ENCODE assay signal across 22 cellular contexts in genomic region chr4:8141935-8142334, GRCh38. TPM values are rescaled to one million over a fixed set of nuclear protein-coding genes. Genes with fewer than 3 reads are reported as not detected.
DNase-seq lines count a peak whose midpoint lies in the region; ATAC-seq and TF ChIP-seq lines count a peak whose summit lies in the region.
"Had no signal": no experiment of that assay in that cellular context is flagged by ENCODE, and none has a peak within 500 bp of the region (broad histone marks: within the 10 kb centered on the region; RNA-seq: fewer than 3 reads in every experiment).

No MANE protein-coding gene starts in this region.

- no peaks in the 10 kb centered on the region for H3K36me3 Mint-ChIP-seq in Calu3 (ENCODE audit: insufficient read depth, unreplicated experiment)
- H3K36me3 Mint-ChIP-seq in glutamatergic neuron (ENCODE audit: unreplicated experiment): peaks cover 8% of the 10 kb centered on the region

- H2BK120ac ChIP-seq in neuronal stem cell (ENCODE audit: low read depth, low read length): no peak overlapping the region

- no peak overlapping the region for H2BK5ac ChIP-seq in neuronal stem cell (ENCODE audit: low read length)

- H2BK12ac ChIP-seq in neuronal stem cell (ENCODE audit: low read length): no peak overlapping the region

- H3K9me3 Mint-ChIP-seq in Calu3 (ENCODE audit: low read depth, unreplicated experiment) (peaks cover 3% of the 10 kb centered on the region), glutamatergic neuron (ENCODE audit: unreplicated experiment) (peaks cover 19% of the 10 kb centered on the region)

- peaks cover 0 to 40% (median 0%) of the 10 kb centered on the region in 3 experiments for H3K27me3 ChIP-seq in neuronal stem cell (ENCODE audit: control insufficient read depth in 3 of 3, insufficient read depth in 3 of 3, low read depth in 1 of 3, low read length in 3 of 3)
- peaks cover 0 to 17% (median 0%) of the 10 kb centered on the region in 7 donors for H3K27me3 ChIP-seq in spleen (replicated peaks in 1 of 7)

- no peak overlapping the region for H3K9ac ChIP-seq in neuronal stem cell (ENCODE audit: low read depth, low read length, poor library complexity)

- no peak overlapping the region for H3K4me2 ChIP-seq in neuronal stem cell (ENCODE audit: insufficient read depth, low read length, poor library complexity, severe bottlenecking)
- H3K4me2 ChIP-seq: A549 had no signal

- no CpG with 5 or more reads among the region's 9 CpGs for WGBS in neuronal stem cell (ENCODE audit: extremely low coverage in 2 of 2, insufficient read length in 2 of 2, insufficient replicate concordance in 1 of 2), 2 donors
- 69 to 84% (median 81%) methylated on average over 9 of the region's 9 CpGs for WGBS in spleen, 5 donors

- peaks cover 5% of the 10 kb centered on the region in 2 donors for H3K4me1 ChIP-seq in neuronal stem cell (ENCODE audit: control insufficient read depth in 2 of 2, insufficient read depth in 1 of 2, low read depth in 1 of 2, low read length in 2 of 2)
- H3K4me1 ChIP-seq in spleen: peaks cover 17 to 78% (median 57%) of the 10 kb centered on the region in 6 donors
- H3K4me1 ChIP-seq: A549, SJSA1 had no signal

- peak overlapping the region; percentile 78 for H2AK5ac ChIP-seq in neuronal stem cell (ENCODE audit: low read depth, low read length)

- H3K9me3 ChIP-seq in neuronal stem cell (replicated peaks in 1 of 2; ENCODE audit: control insufficient read depth in 2 of 2, insufficient read depth in 1 of 2, low read depth in 1 of 2, low read length in 2 of 2) (peaks cover 0 to 2% of the 10 kb centered on the region in 2 donors), spleen (peaks cover 0 to 10% (median 3%) of the 10 kb centered on the region in 8 donors)
- H3K9me3 ChIP-seq: A549, SJSA1 had no signal

- TF ChIP-seq POLR2A in spleen (IDR thresholded peaks at IDR 0.05): no peak

- H3K79me1 ChIP-seq in neuronal stem cell (ENCODE audit: low read depth, low read length): no peaks in the 10 kb centered on the region

- H3K27me3 Mint-ChIP-seq in Calu3 (ENCODE audit: unreplicated experiment) (peaks cover 14% of the 10 kb centered on the region), glutamatergic neuron (ENCODE audit: unreplicated experiment) (peaks cover 3% of the 10 kb centered on the region)

- H3K27ac Mint-ChIP-seq in Calu3 (ENCODE audit: unreplicated experiment): no peak overlapping the region
- no peak overlapping the region for H3K27ac Mint-ChIP-seq in glutamatergic neuron (ENCODE audit: unreplicated experiment)
- H3K27ac Mint-ChIP-seq: CD4-positive, alpha-beta memory T cell had no signal

- peak overlapping the region; percentile 81 for H2BK15ac ChIP-seq in neuronal stem cell (ENCODE audit: low read length)

- intact Hi-C loops in Right ventricle myocardium superior (cut with DNase I) (no loop called here), left cardiac atrium (cut with DNase I) (no loop called here), spleen (cut with DNase I; ENCODE audit: low total_unique reads) (no loop called here), Calu3 (cut with micrococcal nuclease; ENCODE audit: unreplicated experiment) (no loop called here)

- H3K4me1 Mint-ChIP-seq in Calu3 (ENCODE audit: low read depth, unreplicated experiment): no peaks in the 10 kb centered on the region
- peaks cover 16% of the 10 kb centered on the region for H3K4me1 Mint-ChIP-seq in glutamatergic neuron (ENCODE audit: low read depth, unreplicated experiment)
- H3K4me1 Mint-ChIP-seq: CD4-positive, alpha-beta memory T cell had no signal

- H4K91ac ChIP-seq in neuronal stem cell (ENCODE audit: low read depth, low read length, poor library complexity): peak overlapping the region; percentile 68

- no peak overlapping the region for H3K4ac ChIP-seq in neuronal stem cell (ENCODE audit: low read length)

- H4K8ac ChIP-seq in neuronal stem cell (ENCODE audit: low read depth, low read length): no peak overlapping the region

- H3K14ac ChIP-seq in neuronal stem cell (ENCODE audit: low read length): peak overlapping the region; percentile 66

- no peak overlapping the region for H2AFZ ChIP-seq in neuronal stem cell (ENCODE audit: low read length)

- H3K27ac ChIP-seq in neuronal stem cell (replicated peaks; ENCODE audit: low read length) (no peak overlapping the region), spleen (peak overlapping the region in 6 of 8 donors; percentile 14 to 79 (median 74))
- H3K27ac ChIP-seq: A549, SJSA1 had no signal

- H3K36me3 ChIP-seq in neuronal stem cell (replicated peaks in 1 of 2; ENCODE audit: control insufficient read depth in 2 of 2, insufficient read depth in 2 of 2, low read length in 2 of 2): no peaks in the 10 kb centered on the region
- H3K36me3 ChIP-seq in spleen: no peaks in the 10 kb centered on the region
- H3K36me3 ChIP-seq: SJSA1 had no signal

- TF ChIP-seq CTCF in spleen (IDR thresholded peaks at IDR 0.05 in 8 of 11, conservative IDR thresholded peaks at IDR 0.05 in 3 of 11): no peak
- TF ChIP-seq CTCF in Calu3 (IDR thresholded peaks at IDR 0.05; ENCODE audit: unreplicated experiment): no peak
- TF ChIP-seq CTCF in glutamatergic neuron (IDR thresholded peaks at IDR 0.05; ENCODE audit: partially characterized antibody, unreplicated experiment): no peak

- H3K4me3 Mint-ChIP-seq in Calu3 (ENCODE audit: low read depth, unreplicated experiment) (no peak overlapping the region), glutamatergic neuron (ENCODE audit: unreplicated experiment) (no peak overlapping the region)
- H3K4me3 Mint-ChIP-seq: CD4-positive, alpha-beta memory T cell had no signal

- H3K23ac ChIP-seq in neuronal stem cell (ENCODE audit: low read depth, low read length, poor library complexity): no peak overlapping the region

- DNase-seq in Right ventricle myocardium superior (no peak), left cardiac atrium (no peak), neuronal stem cell (ENCODE audit: low spot score) (no peak), spleen (no peak), Calu3 (no peak), glutamatergic neuron (no peak)
- DNase-seq: AML-193; C1 segment of cervical spinal cord; CD4-positive, alpha-beta memory T cell; COR-L47; HCEC 1CT; KBM-7; NCI-H1105 treated with DMSO at 0.1 percent for 48 hours; NCI-H2029 treated with DMSO at 0.1 percent for 48 hours; NCI-H446 treated with DMSO at 0.1 percent for 48 hours; NCI-H82; NK-92 treated with Interleukin-12 subunit alpha and Interleukin-12 subunit beta, amount 100 ng/mL, for 24 hours; PC-3 had no signal

- ATAC-seq in Right ventricle myocardium superior (ENCODE audit: poor library complexity) (peak; percentile 61), left cardiac atrium (peak; percentile 16 to 32), HG02588 (IDR thresholded peaks at IDR 0.05; ENCODE audit: unreplicated experiment) (no peak)
- ATAC-seq: PC-3 had no signal

- BruUV-seq in Calu3 (replicated peaks; lab: Mats Ljungman, UMichigan): no TSS peak

- peak overlapping the region; percentile 58 for H3K18ac ChIP-seq in neuronal stem cell (ENCODE audit: low read length)

- H3K4me3 ChIP-seq in neuronal stem cell (ENCODE audit: low read length in 2 of 2) (no peak overlapping the region), spleen (no peak overlapping the region)
- H3K4me3 ChIP-seq: A549, SJSA1 had no signal

- CTCF ChIA-PET in Calu3 (lab: Charles Lee): no interaction called here

RNA-seq across cellular contexts. Expression of gene ABLIM2, which starts 16.7 kb away (rescaled TPM):
- total RNA-seq in Right ventricle myocardium superior (26.8 TPM), left cardiac atrium (10 to 100 TPM; 14.3 to 23.1 TPM), spleen (100 to 1,000 TPM in 4 of 7 donors, 10 to 100 TPM in 3; 41.8 to 127 (median 100) TPM), Calu3 (2022) (1.0 and 1.2 TPM in 2 replicates), glutamatergic neuron (ENCODE audit: unreplicated experiment) (7.5 TPM)
- polyA plus RNA-seq in neuronal stem cell (2013, experiment 1 of 2): 0.78 TPM
- polyA plus RNA-seq in neuronal stem cell (2013, experiment 2 of 2): 0.93 TPM
- 10 to 100 TPM; 11.8 to 49.8 (median 26.6) TPM for polyA plus RNA-seq in spleen

RNA-seq across cellular contexts. Expression of gene SH3TC1, which starts 57.2 kb away (rescaled TPM):
- 8.2 TPM for total RNA-seq in Right ventricle myocardium superior
- total RNA-seq in left cardiac atrium: 10 to 100 TPM; 11.7 to 30.9 TPM
- 0.13 TPM for polyA plus RNA-seq in neuronal stem cell (2013, experiment 1 of 2)
- 0.08 TPM for polyA plus RNA-seq in neuronal stem cell (2013, experiment 2 of 2)
- total RNA-seq in spleen: 100 to 1,000 TPM in 1 of 7 donors, 10 to 100 TPM in 6; 58.0 to 157 (median 69.4) TPM
- polyA plus RNA-seq in spleen: 10 to 100 TPM; 23.3 to 43.7 (median 23.5) TPM
- total RNA-seq in Calu3 (2022): 7.8 and 10.8 TPM in 2 replicates
- not detected for total RNA-seq in glutamatergic neuron (ENCODE audit: unreplicated experiment)
- total RNA-seq: H1 had no signal
